In the genomic region with DNA sequence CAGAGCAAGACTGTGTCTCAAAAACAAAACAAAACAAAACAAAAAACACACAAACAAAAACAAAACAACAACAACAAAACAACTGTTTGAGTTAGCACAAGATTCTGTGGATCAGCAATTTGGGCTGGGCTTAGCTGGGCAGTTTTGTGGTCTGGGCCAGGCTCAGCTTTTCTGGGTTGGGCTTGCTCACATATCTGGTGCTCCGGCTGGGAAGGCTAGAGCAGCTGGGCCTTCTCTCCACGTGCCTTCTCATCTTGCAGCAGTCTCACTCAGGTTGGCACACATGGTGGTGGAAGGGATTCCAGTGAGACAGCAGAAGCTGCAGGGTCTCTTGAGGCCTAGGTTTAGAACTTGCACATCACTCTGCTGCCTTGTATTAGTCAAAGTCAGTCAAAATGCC, we compare ENCODE assay signal across 20 cellular contexts. TPM values are rescaled to one million over a fixed set of nuclear protein-coding genes. Genes with fewer than 3 reads are reported as not detected.
"Had no signal": no experiment of that assay in that cellular context is flagged by ENCODE, and none has a peak within 500 bp of the region (broad histone marks: within the 10 kb centered on the region; RNA-seq: fewer than 3 reads in every experiment).

No MANE protein-coding gene starts in this region.

- DNase-seq: activated CD4-positive, alpha-beta T cell treated with anti-CD3 and anti-CD28 coated beads for 1 hour; activated CD4-positive, alpha-beta T cell treated with anti-CD3 and anti-CD28 coated beads, Interleukin-2, amount 50 U/mL, for 4 hours; activated gamma-delta T cell; activated T-cell treated with anti-CD3 and anti-CD28 coated beads, Interleukin-2, amount 50 U/mL, for 48 hours; amniotic stem cell; body of pancreas; central memory CD4-positive, alpha-beta T cell; colonic mucosa; effector CD4-positive, alpha-beta T cell; foreskin fibroblast; stimulated activated CD4-positive, alpha-beta T cell treated with anti-CD3 and anti-CD28 coated beads, Interleukin-2, amount 100 ng/mL, for 48 hours; stimulated activated naive B cell treated with anti-CD40 and anti-IgM and Interleukin-4, amounts not matched to agents 10 μg/mL and 1 μg/mL and 100 μg/mL, for 72 hours; tibial artery had no signal

- H3K4me1 ChIP-seq: colonic mucosa, pancreas had no signal

- H3K9ac ChIP-seq: neural progenitor cell had no signal

- H3K4me3 ChIP-seq: body of pancreas, colonic mucosa, esophagus muscularis mucosa, neural progenitor cell, pancreas, tibial artery had no signal

- H3K36me3 ChIP-seq: colonic mucosa, esophagus muscularis mucosa, neural progenitor cell, pancreas, tibial artery had no signal

- H2AFZ ChIP-seq: neural progenitor cell had no signal

- H3K9me3 ChIP-seq: body of pancreas, colonic mucosa, esophagus muscularis mucosa, pancreas, tibial artery had no signal

- H3K4me3 Mint-ChIP-seq: activated naive CD8-positive, alpha-beta T cell; neural progenitor cell; stimulated activated naive B cell treated with anti-CD40 and anti-IgM and Interleukin-4, amounts not matched to agents 10 μg/mL and 1 μg/mL and 100 μg/mL, for 72 hours had no signal

- H3K36me3 Mint-ChIP-seq: activated naive CD8-positive, alpha-beta T cell; neural progenitor cell had no signal

- H3K27ac Mint-ChIP-seq: activated naive CD8-positive, alpha-beta T cell; neural progenitor cell; stimulated activated naive B cell treated with anti-CD40 and anti-IgM and Interleukin-4, amounts not matched to agents 10 μg/mL and 1 μg/mL and 100 μg/mL, for 72 hours had no signal

- H3K9me3 Mint-ChIP-seq: neural progenitor cell; stimulated activated naive B cell treated with anti-CD40 and anti-IgM and Interleukin-4, amounts not matched to agents 10 μg/mL and 1 μg/mL and 100 μg/mL, for 72 hours had no signal

- H3K4me2 ChIP-seq: neural progenitor cell had no signal

- H3K27ac ChIP-seq: body of pancreas, colonic mucosa, esophagus muscularis mucosa, neural progenitor cell, tibial artery, VCaP had no signal

RNA-seq across cellular contexts. Expression of a gene that starts 57.6 kb away (rescaled TPM):
- total RNA-seq: body of pancreas; colonic mucosa; esophagus muscularis mucosa; pancreas; skeletal muscle tissue; T-helper 1 cell treated with Interleukin-12 subunit alpha and Interleukin-12 subunit beta and Interleukin-4 antibody, amounts not matched to agents 30 ng/mL and 1 ng/mL, for 36 hours had no signal
